Comparison of ENCODE assay signal across 9 cellular contexts in the genomic region with DNA sequence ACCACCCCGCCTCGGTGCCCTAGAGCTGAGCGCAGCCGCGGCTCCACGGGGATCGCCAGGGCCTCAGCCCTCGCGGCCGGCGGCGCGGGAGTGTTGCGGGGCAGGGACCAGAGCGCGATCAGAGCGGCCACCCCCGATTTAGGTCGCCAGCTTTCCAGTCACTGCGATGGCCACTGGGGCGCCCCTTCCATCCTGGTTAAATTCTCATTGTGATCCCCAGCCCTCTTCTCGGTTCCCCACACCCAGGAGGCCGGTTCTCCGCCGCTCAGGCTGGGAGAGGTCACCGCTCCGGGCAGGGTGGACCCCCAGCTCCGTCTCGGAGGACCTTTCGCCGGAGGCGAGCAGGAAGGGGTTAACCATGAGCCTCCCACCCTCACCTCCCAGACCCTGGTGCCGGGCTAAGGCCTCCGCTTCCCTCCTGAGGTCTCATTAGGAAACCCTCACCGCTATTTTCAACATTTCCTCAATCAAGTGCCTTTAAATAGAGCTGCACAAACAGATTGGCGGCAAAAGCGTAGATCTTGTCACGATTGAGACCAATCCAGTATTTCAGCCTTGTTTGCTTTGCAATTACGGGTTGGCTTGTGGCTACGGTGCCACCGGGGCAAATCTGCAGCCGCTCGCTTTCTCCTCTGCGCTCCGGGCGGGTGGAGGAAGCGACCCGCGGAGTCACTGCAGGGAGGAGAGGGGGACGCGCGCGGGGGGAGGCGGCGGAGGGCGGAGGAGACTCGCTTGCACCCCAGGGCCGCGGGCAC. TPM values are rescaled to one million over a fixed set of nuclear protein-coding genes. Genes with fewer than 3 reads are reported as not detected.
DNase-seq lines count a peak whose midpoint lies in the region; ATAC-seq and TF ChIP-seq lines count a peak whose summit lies in the region.
"Had no signal": no experiment of that assay in that cellular context is flagged by ENCODE, and none has a peak within 500 bp of the region (broad histone marks: within the 10 kb centered on the region; RNA-seq: fewer than 3 reads in every experiment).

No MANE protein-coding gene starts in this region.

- peak overlapping the region; percentile 76 for H2AFZ ChIP-seq in IMR-90 (replicated peaks; ENCODE audit: low read length, poor library complexity)

- H4K91ac ChIP-seq in IMR-90 (ENCODE audit: insufficient read depth, low read depth, low read length): no peak overlapping the region

- H2AK5ac ChIP-seq in IMR-90 (ENCODE audit: low read depth, low read length): no peak overlapping the region

- H4K5ac ChIP-seq in IMR-90 (ENCODE audit: low read depth, low read length): no peak overlapping the region

- H3K4me3 Mint-ChIP-seq in CD4-positive, alpha-beta T cell: peak overlapping the region; percentile 59
- peak overlapping the region; percentile 79 for H3K4me3 Mint-ChIP-seq in activated naive CD4-positive, alpha-beta T cell treated with anti-CD3 and anti-CD28 coated beads, Interleukin-2, amount 50 U/mL, for 24 hours

- in situ Hi-C loops in IMR-90 (cut with MboI; ENCODE audit: low sequenced_read_pairs): no loop called here

- no peak overlapping the region for H3K23ac ChIP-seq in IMR-90 (ENCODE audit: low read depth, low read length)

- H3K9me3 Mint-ChIP-seq in CD4-positive, alpha-beta T cell: peaks cover 7% of the 10 kb centered on the region
- H3K9me3 Mint-ChIP-seq in activated naive CD4-positive, alpha-beta T cell treated with anti-CD3 and anti-CD28 coated beads, Interleukin-2, amount 50 U/mL, for 24 hours: peaks cover 29% of the 10 kb centered on the region

- H3K4ac ChIP-seq in IMR-90 (ENCODE audit: low read depth, low read length): no peak overlapping the region

- H3K27me3 Mint-ChIP-seq in CD4-positive, alpha-beta T cell: peaks cover 93% of the 10 kb centered on the region
- H3K27me3 Mint-ChIP-seq in activated naive CD4-positive, alpha-beta T cell treated with anti-CD3 and anti-CD28 coated beads, Interleukin-2, amount 50 U/mL, for 24 hours: peaks cover 62% of the 10 kb centered on the region

- peaks cover 14% of the 10 kb centered on the region for H3K4me1 Mint-ChIP-seq in CD4-positive, alpha-beta T cell (ENCODE audit: low read depth)
- peaks cover 8% of the 10 kb centered on the region for H3K4me1 Mint-ChIP-seq in activated naive CD4-positive, alpha-beta T cell treated with anti-CD3 and anti-CD28 coated beads, Interleukin-2, amount 50 U/mL, for 24 hours

- H3K14ac ChIP-seq in IMR-90 (replicated peaks; ENCODE audit: low read depth, low read length): no peak overlapping the region

- no peak overlapping the region for H3K56ac ChIP-seq in IMR-90 (ENCODE audit: extremely low read depth, insufficient read depth, low read length)

- no peak overlapping the region for H3K27ac Mint-ChIP-seq in CD4-positive, alpha-beta T cell
- no peak overlapping the region for H3K27ac Mint-ChIP-seq in activated naive CD4-positive, alpha-beta T cell treated with anti-CD3 and anti-CD28 coated beads, Interleukin-2, amount 50 U/mL, for 24 hours

- peak overlapping the region; percentile 51 for H3K4me2 ChIP-seq in IMR-90 (ENCODE audit: low read depth, low read length)

- CTCF ChIA-PET in CD4-positive, alpha-beta T cell (lab: Charles Lee): no interaction called here
- CTCF ChIA-PET in IMR-90 (lab: Yijun Ruan, JAX): interaction anchor here (0.7 kb wide), 1 partner anchor 644 kb away, joined by 3 read pairs; no protein-coding TSS in a partner anchor

- no peak for TF ChIP-seq CTCF in CD4-positive, alpha-beta T cell (IDR thresholded peaks at IDR 0.05)
- TF ChIP-seq CTCF in IMR-90 (conservative IDR thresholded peaks at IDR 0.05; ENCODE audit: low read depth, low read length): no peak
- no peak for TF ChIP-seq CTCF in thoracic aorta (IDR thresholded peaks at IDR 0.05)

- no peak overlapping the region for H2BK5ac ChIP-seq in IMR-90 (ENCODE audit: low read depth, low read length, poor library complexity, severe bottlenecking)

- no peak for TF ChIP-seq RAD21 in IMR-90 (IDR thresholded peaks at IDR 0.05; ENCODE audit: low read length)

- H3K9me1 ChIP-seq in IMR-90 (ENCODE audit: insufficient read depth, low read length): no peaks in the 10 kb centered on the region; the same call in 1 of the 2 replicates

- no peaks in the 10 kb centered on the region for H3K36me3 Mint-ChIP-seq in CD4-positive, alpha-beta T cell (ENCODE audit: low read depth)
- H3K36me3 Mint-ChIP-seq in activated naive CD4-positive, alpha-beta T cell treated with anti-CD3 and anti-CD28 coated beads, Interleukin-2, amount 50 U/mL, for 24 hours: peaks cover 4% of the 10 kb centered on the region

- no peak overlapping the region for H3K9ac ChIP-seq in IMR-90 (ENCODE audit: low read depth, low read length)

- no peaks in the 10 kb centered on the region for H4K20me1 ChIP-seq in IMR-90 (ENCODE audit: insufficient read depth, low read length)

- H2AK9ac ChIP-seq in IMR-90 (replicated peaks; ENCODE audit: low read depth, low read length, poor library complexity): peak overlapping the region; percentile 71

- no peak overlapping the region for H2BK20ac ChIP-seq in IMR-90 (ENCODE audit: low read depth, low read length)

- no TSS peak for BruUV-seq in IMR-90 (replicated peaks; lab: Mats Ljungman, UMichigan)

- 4% methylated on average over 26 of the region's 59 CpGs; no CpG with 5 or more reads in 1 of the 2 experiments for WGBS in IMR-90 (ENCODE audit: extremely low coverage in 2 of 2, insufficient read length in 1 of 2), 2 experiments

- no peak overlapping the region for H2BK15ac ChIP-seq in IMR-90 (ENCODE audit: low read depth, low read length)

- POLR2A ChIA-PET in CD4-positive, alpha-beta T cell (lab: Charles Lee): no interaction called here
- POLR2A ChIA-PET in IMR-90 (lab: Charles Lee; ENCODE audit: unreplicated experiment): no interaction called here

- TF ChIP-seq POLR2A in IMR-90 (IDR thresholded peaks at IDR 0.05; ENCODE audit: low read depth, low read length): no peak

- H3K18ac ChIP-seq in IMR-90 (ENCODE audit: low read depth, low read length): no peak overlapping the region

- peaks cover 14% of the 10 kb centered on the region for H3K9me3 ChIP-seq in CD4-positive, alpha-beta T cell (ENCODE audit: control insufficient read depth, low read length)
- H3K9me3 ChIP-seq in IMR-90 (ENCODE audit: control insufficient read depth, insufficient read depth, low read length) (peaks cover 10% of the 10 kb centered on the region; the same call in 1 of the 2 replicates), thoracic aorta (no peaks in the 10 kb centered on the region)

- H3K79me1 ChIP-seq in IMR-90 (ENCODE audit: low read depth in 1 of 2, low read length in 2 of 2): no peaks in the 10 kb centered on the region

- no peaks in the 10 kb centered on the region for H3K36me3 ChIP-seq in IMR-90 (ENCODE audit: control insufficient read depth, insufficient read depth, low read length)
- no peaks in the 10 kb centered on the region for H3K36me3 ChIP-seq in thoracic aorta

- H4K8ac ChIP-seq in IMR-90 (ENCODE audit: low read depth in 2 of 2, low read length in 2 of 2): no peak overlapping the region

- H3K4me3 ChIP-seq in IMR-90 (ENCODE audit: insufficient read depth, low read depth, low read length): no peak overlapping the region; the same call in 1 of the 2 replicates
- H3K4me3 ChIP-seq in thoracic aorta: peak overlapping the region; percentile 78

- dilution Hi-C loops in IMR-90 (cut with HindIII; ENCODE audit: low sequenced_read_pairs, unreplicated experiment): no loop called here

- H2BK120ac ChIP-seq in IMR-90 (ENCODE audit: low read depth, low read length): no peak overlapping the region

- H3K27me3 ChIP-seq in CD4-positive, alpha-beta T cell (ENCODE audit: control insufficient read depth, insufficient read depth, low read length): peaks cover 91% of the 10 kb centered on the region
- peaks cover 70% of the 10 kb centered on the region for H3K27me3 ChIP-seq in IMR-90 (ENCODE audit: control insufficient read depth, insufficient read depth, low read length)
- no peaks in the 10 kb centered on the region for H3K27me3 ChIP-seq in thoracic aorta (replicated peaks; ENCODE audit: insufficient read depth)

- H3K4me1 ChIP-seq in IMR-90 (ENCODE audit: control insufficient read depth, insufficient read depth, low read length) (no peaks in the 10 kb centered on the region), thoracic aorta (ENCODE audit: control insufficient read depth in 1 of 2, low read depth in 2 of 2) (peaks cover 0 to 20% of the 10 kb centered on the region in 2 donors)

- H3K27ac ChIP-seq in CD4-positive, alpha-beta T cell (ENCODE audit: low read depth, low read length): no peak overlapping the region
- H3K27ac ChIP-seq in IMR-90 (ENCODE audit: insufficient read depth, low read length): no peak overlapping the region
- peak overlapping the region; percentile 79 to 81 for H3K27ac ChIP-seq in thoracic aorta

- no peak for DNase-seq in CD4-positive, alpha-beta T cell
- DNase-seq in IMR-90 (no peak), left lobe of liver (ENCODE audit: low spot score) (no peak), thoracic aorta (ENCODE audit: low spot score) (no peak), DMS114 treated with DMSO at 0.1 percent for 48 hours (lab: John Stamatoyannopoulos, UW; ENCODE audit: unreplicated experiment) (no peak), NCI-H2029 (lab: John Stamatoyannopoulos, UW) (no peak)
- no peak for DNase-seq in NK-92 treated with Interleukin-12 subunit alpha and Interleukin-12 subunit beta, amount 100 ng/mL, for 24 hours (lab: John Stamatoyannopoulos, UW)

- intact Hi-C loops in CD4-positive, alpha-beta T cell (cut with DNase I, micrococcal nuclease): no loop called here
- intact Hi-C loops in IMR-90 (cut with micrococcal nuclease): loop anchor here (10.0 kb wide), 1 partner anchor 286 kb away; no protein-coding TSS in a partner anchor

- peak; percentile 29 for ATAC-seq in CD4-positive, alpha-beta T cell (ENCODE audit: poor library complexity)
- ATAC-seq in IMR-90 (ENCODE audit: low read depth): peak; percentile 44
- ATAC-seq in left lobe of liver: peak; percentile 63
- peak; percentile 62 for ATAC-seq in thoracic aorta (ENCODE audit: insufficient number of reproducible peaks, low FRiP score, low read depth)

TF ChIP-seq in IMR-90, 13 proteins besides CTCF, POLR2A, EP300 and RAD21 (continues in another document):
- no peak for TF ChIP-seq NFE2L2 (IDR thresholded peaks at IDR 0.05; ENCODE audit: low read depth, low read length)
- no peak for TF ChIP-seq SMC3 (IDR thresholded peaks at IDR 0.05; ENCODE audit: low read depth, low read length)
- no peak for TF ChIP-seq MXI1 (IDR thresholded peaks at IDR 0.05; ENCODE audit: borderline replicate concordance, low read depth, low read length)
- no peak for TF ChIP-seq FOS (IDR thresholded peaks at IDR 0.05; ENCODE audit: low read depth, low read length)
- TF ChIP-seq CHD1 (IDR thresholded peaks at IDR 0.05; ENCODE audit: low read depth, low read length): no peak
- TF ChIP-seq BHLHE40 (IDR thresholded peaks at IDR 0.05; ENCODE audit: low read depth, low read length): no peak
- no peak for TF ChIP-seq CEBPB (IDR thresholded peaks at IDR 0.05; ENCODE audit: low read depth, low read length)
- TF ChIP-seq MAZ (IDR thresholded peaks at IDR 0.05; ENCODE audit: borderline replicate concordance, low read depth, low read length): no peak
- no peak for TF ChIP-seq MAFK (IDR thresholded peaks at IDR 0.05; ENCODE audit: low read depth, low read length)

RNA-seq across cellular contexts. Expression of gene HAND2, which starts 8.3 kb away (rescaled TPM):
- total RNA-seq in CD4-positive, alpha-beta T cell: not detected
- 0.36 and 0.56 TPM in 2 replicates for total RNA-seq in IMR-90 (2012; rRNA removed)
- 0.67 and 0.97 TPM in 2 replicates for polyA plus RNA-seq in IMR-90 (2012; rRNA removed)
- polyA plus RNA-seq in IMR-90 (2012; cell fraction: cytosol; rRNA removed): 0.71 and 1.9 TPM in 2 replicates
- 0.57 and 1.4 TPM in 2 replicates for polyA plus RNA-seq in IMR-90 (2012; cell fraction: nucleus; rRNA removed; ENCODE audit: low replicate concordance)
- total RNA-seq in left lobe of liver: 8.9 TPM
- total RNA-seq in thoracic aorta: 10 to 100 TPM; 25.7 to 28.2 TPM
- total RNA-seq: activated naive CD4-positive, alpha-beta T cell treated with anti-CD3 and anti-CD28 coated beads, Interleukin-2, amount 50 U/mL, for 72 hours had no signal

Comparison
In these comparisons a context has a peak if more than half of its experiments do, and no peak if none do; other contexts are left out.
1. H3K27ac ChIP-seq: peak in thoracic aorta (2 of 2); none in CD4-positive, alpha-beta T cell (single experiment) and IMR-90 (single experiment).
2. Peak in every context shown above with its lines, with median percentiles within 50 percentile points of each other: ATAC-seq.